Comparison of ENCODE assay signal across 17 cellular contexts in the genomic region with DNA sequence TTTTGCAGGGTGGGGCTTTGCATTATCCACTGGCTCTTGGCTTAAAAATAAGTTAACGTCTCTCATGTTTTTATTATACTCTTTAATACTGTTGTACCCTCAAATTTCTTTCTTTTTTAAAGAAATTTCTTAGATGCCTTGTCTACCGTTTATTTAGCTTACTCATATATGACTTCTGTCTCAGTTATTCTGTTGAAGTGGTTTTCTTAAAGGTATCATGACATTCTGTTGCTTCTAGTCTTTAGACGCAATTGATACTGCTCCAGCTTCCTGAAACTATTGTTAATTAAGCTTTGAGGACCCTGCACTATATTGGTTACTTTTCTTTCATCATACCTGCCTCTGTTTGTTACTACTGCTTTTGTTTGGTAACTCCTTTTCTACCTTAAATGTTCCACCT. TPM values are rescaled to one million over a fixed set of nuclear protein-coding genes. Genes with fewer than 3 reads are reported as not detected.
DNase-seq lines count a peak whose midpoint lies in the region; ATAC-seq and TF ChIP-seq lines count a peak whose summit lies in the region.
"Had no signal": no experiment of that assay in that cellular context is flagged by ENCODE, and none has a peak within 500 bp of the region (broad histone marks: within the 10 kb centered on the region; RNA-seq: fewer than 3 reads in every experiment).

No MANE protein-coding gene starts in this region.

- H3K9me3 Mint-ChIP-seq in CD4-positive, CD25-positive, alpha-beta regulatory T cell, result no peaks in the 10 kb centered on the region
- H3K9me3 Mint-ChIP-seq in HFFc6 (no peaks in the 10 kb centered on the region), naive B cell (no peaks in the 10 kb centered on the region)

- H3K27me3 Mint-ChIP-seq in CD4-positive, CD25-positive, alpha-beta regulatory T cell, result no peaks in the 10 kb centered on the region
- H3K27me3 Mint-ChIP-seq in HFFc6 (ENCODE audit: insufficient read depth) (no peaks in the 10 kb centered on the region; the same call in 1 of the 2 replicates), naive B cell (no peaks in the 10 kb centered on the region)

- intact Hi-C loops in posterior cingulate gyrus (cut with DNase I), result no loop called here

- H3K36me3 Mint-ChIP-seq in CD4-positive, CD25-positive, alpha-beta regulatory T cell, result peaks cover 23% of the 10 kb centered on the region
- H3K36me3 Mint-ChIP-seq in HFFc6 (ENCODE audit: low read depth) (peaks cover 13% of the 10 kb centered on the region), naive B cell (peaks cover 0 to 16% of the 10 kb centered on the region in 2 donors)

- peaks cover 49 to 57% (median 55%) of the 10 kb centered on the region in 4 donors for H3K4me1 Mint-ChIP-seq in CD4-positive, CD25-positive, alpha-beta regulatory T cell
- H3K4me1 Mint-ChIP-seq in HFFc6 (ENCODE audit: low read depth) (peaks cover 53% of the 10 kb centered on the region), naive B cell (peaks cover 41 to 71% (median 49%) of the 10 kb centered on the region in 3 donors)

- no peak for TF ChIP-seq CTCF in HFFc6 (IDR thresholded peaks at IDR 0.05)

- no peak for DNase-seq in CD4-positive, CD25-positive, alpha-beta regulatory T cell
- no peak for DNase-seq in HFFc6
- peak; percentile 21 for DNase-seq in astrocyte of the hippocampus (ENCODE audit: low read depth, low spot score)
- no peak for DNase-seq in naive B cell
- no peak for DNase-seq in posterior cingulate gyrus
- DNase-seq in effector memory CD4-positive, alpha-beta T cell, result no peak
- no peak for DNase-seq in NCI-H128 (lab: John Stamatoyannopoulos, UW; ENCODE audit: unreplicated experiment)
- DNase-seq: NCI-H1092, NCI-H1694 treated with DMSO at 0.1 percent for 48 hours, NCI-H2171, NCI-H446 treated with DMSO at 0.1 percent for 48 hours, NCI-H748 treated with DMSO at 0.1 percent for 48 hours, Peyer's patch, Right ventricle myocardium superior had no signal

- no peak overlapping the region for H3K27ac ChIP-seq in CD4-positive, CD25-positive, alpha-beta regulatory T cell (ENCODE audit: insufficient read depth, low read length, poor library complexity, severe bottlenecking)
- no peak overlapping the region for H3K27ac ChIP-seq in effector memory CD4-positive, alpha-beta T cell (ENCODE audit: insufficient read depth, low read length, poor library complexity, severe bottlenecking)
- H3K27ac ChIP-seq: Peyer's patch had no signal

- peaks cover 9% of the 10 kb centered on the region for H3K36me3 ChIP-seq in CD4-positive, CD25-positive, alpha-beta regulatory T cell (ENCODE audit: control insufficient read depth, insufficient read depth, low read length)
- no peaks in the 10 kb centered on the region for H3K36me3 ChIP-seq in effector memory CD4-positive, alpha-beta T cell (ENCODE audit: control insufficient read depth, insufficient read depth, low read length)

- no peaks in the 10 kb centered on the region for H3K27me3 ChIP-seq in CD4-positive, CD25-positive, alpha-beta regulatory T cell (ENCODE audit: control insufficient read depth, insufficient read depth, low read length)
- no peaks in the 10 kb centered on the region for H3K27me3 ChIP-seq in effector memory CD4-positive, alpha-beta T cell (replicated peaks; ENCODE audit: control insufficient read depth, insufficient read depth, low read length, poor library complexity, severe bottlenecking)
- H3K27me3 ChIP-seq: Peyer's patch had no signal

- no peaks in the 10 kb centered on the region for H3K4me1 ChIP-seq in CD4-positive, CD25-positive, alpha-beta regulatory T cell (ENCODE audit: control insufficient read depth, insufficient read depth, low read length, poor library complexity, severe bottlenecking)
- H3K4me1 ChIP-seq in effector memory CD4-positive, alpha-beta T cell (ENCODE audit: control insufficient read depth, insufficient read depth, low read length, poor library complexity, severe bottlenecking), result no peaks in the 10 kb centered on the region
- H3K4me1 ChIP-seq: Peyer's patch had no signal

- peak overlapping the region in 1 of 4 donors; percentile 65 for H3K4me3 Mint-ChIP-seq in CD4-positive, CD25-positive, alpha-beta regulatory T cell
- H3K4me3 Mint-ChIP-seq in HFFc6, result peak overlapping the region; percentile 37; the same call in 1 of the 2 replicates
- peak overlapping the region in 1 of 8 donors; percentile 40 for H3K4me3 Mint-ChIP-seq in naive B cell

- no peaks in the 10 kb centered on the region for H3K9me3 ChIP-seq in CD4-positive, CD25-positive, alpha-beta regulatory T cell (ENCODE audit: control insufficient read depth in 2 of 2, low read length in 2 of 2)
- H3K9me3 ChIP-seq in effector memory CD4-positive, alpha-beta T cell (ENCODE audit: control insufficient read depth, low read length), result no peaks in the 10 kb centered on the region
- H3K9me3 ChIP-seq: Peyer's patch had no signal

- no peak overlapping the region for H3K4me3 ChIP-seq in CD4-positive, CD25-positive, alpha-beta regulatory T cell (ENCODE audit: low read depth, low read length)
- no peak overlapping the region for H3K4me3 ChIP-seq in effector memory CD4-positive, alpha-beta T cell (ENCODE audit: insufficient read depth, low read depth, low read length, poor library complexity, severe bottlenecking)
- H3K4me3 ChIP-seq: Peyer's patch had no signal

- peak overlapping the region; percentile 3 to 85 (median 6) for H3K27ac Mint-ChIP-seq in CD4-positive, CD25-positive, alpha-beta regulatory T cell
- H3K27ac Mint-ChIP-seq in HFFc6, result peak overlapping the region; percentile 53
- H3K27ac Mint-ChIP-seq in naive B cell, result peak overlapping the region in 4 of 6 donors; percentile 7 to 45 (median 26)

- ATAC-seq in CD4-positive, CD25-positive, alpha-beta regulatory T cell (ENCODE audit: low read depth in 2 of 2), result no peak
- ATAC-seq in naive B cell (ENCODE audit: low read depth in 2 of 2) (no peak), HG02970 (IDR thresholded peaks at IDR 0.05; ENCODE audit: low FRiP score, unreplicated experiment) (no peak)
- ATAC-seq: HCT116, SK-N-SH treated with all-trans-retinoic acid at 6 μM for 48 hours had no signal

RNA-seq across cellular contexts. Expression of gene PKN2, which starts 11.7 kb away (rescaled TPM):
- total RNA-seq in CD4-positive, CD25-positive, alpha-beta regulatory T cell, result 41.9 TPM
- 1 to 10 TPM; 6.7 to 8.1 (median 7.4) TPM for polyA plus RNA-seq in CD4-positive, CD25-positive, alpha-beta regulatory T cell
- total RNA-seq in HFFc6 (2021; fragmentation: NEBNext Ultra II Directional; extraction: Animal tissue kit (Norgen Biotek cat#: 25700)), result 10 to 100 TPM; 32.4 to 43.6 (median 35.7) TPM
- polyA plus RNA-seq in naive B cell (ENCODE audit: low read depth in 6 of 6), result 10 to 100 TPM in 3 of 6 donors, 1 to 10 TPM in 3; 7.6 to 13.3 (median 10.2) TPM
